In the genomic region with DNA sequence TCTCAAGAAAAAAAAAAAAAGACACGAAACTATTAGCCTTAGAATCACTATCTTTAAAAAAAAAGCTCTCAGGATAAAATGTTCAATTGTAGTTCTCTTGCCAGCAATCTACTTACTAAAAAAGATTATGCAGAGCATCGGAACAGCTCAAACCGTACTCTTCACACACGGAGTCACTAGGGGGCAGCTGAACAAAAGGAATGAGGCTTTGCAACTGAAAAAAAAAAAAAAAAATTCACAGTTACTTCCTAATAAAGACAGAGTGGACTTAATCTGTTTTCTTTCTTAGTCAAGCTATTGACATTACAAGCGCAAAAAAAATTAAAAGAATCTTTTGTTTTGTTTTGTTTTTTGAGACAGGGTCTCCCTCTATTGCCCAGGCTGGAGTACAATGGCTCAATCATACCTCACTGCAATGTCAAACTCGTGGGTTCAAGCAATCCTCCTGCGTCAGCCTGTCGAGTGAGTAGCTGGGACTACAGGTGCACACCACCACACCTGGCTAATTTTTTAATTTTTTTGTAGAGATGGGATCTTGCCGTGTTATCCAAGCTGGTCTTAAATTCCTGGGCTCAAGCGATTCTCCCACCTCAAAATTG, we compare ENCODE assay signal across 8 cellular contexts.
A peak's percentile ranks its signal among the peaks of the same experiment; 100 is the strongest.
DNase-seq lines count a peak whose midpoint lies in the region; ATAC-seq and TF ChIP-seq lines count a peak whose summit lies in the region.

No MANE protein-coding gene starts in this region.

- no peaks in the 10 kb centered on the region for H3K79me2 ChIP-seq in OCI-LY1 (ENCODE audit: insufficient read depth, low read length)

- H3K9me2 ChIP-seq in OCI-LY1 (ENCODE audit: low read depth, low read length), result no peaks in the 10 kb centered on the region

- ATAC-seq in HG03520 (IDR thresholded peaks at IDR 0.05; ENCODE audit: unreplicated experiment) (no peak), HG02938 (IDR thresholded peaks at IDR 0.05; ENCODE audit: unreplicated experiment) (no peak)

- intact Hi-C loops in head of caudate nucleus (cut with DNase I), result no loop called here

- H3K27me3 ChIP-seq in OCI-LY1 (ENCODE audit: insufficient read depth, low read length), result no peaks in the 10 kb centered on the region

- no peaks in the 10 kb centered on the region for H3K9me3 ChIP-seq in OCI-LY1 (ENCODE audit: low read length)

- no peak overlapping the region for H3K4me3 ChIP-seq in OCI-LY1 (ENCODE audit: low read depth, low read length, poor library complexity, severe bottlenecking)

- no peaks in the 10 kb centered on the region for H4K20me1 ChIP-seq in OCI-LY1 (ENCODE audit: insufficient read depth, low read length)

- H3K4me2 ChIP-seq in OCI-LY1 (ENCODE audit: low read length), result no peak overlapping the region

- TF ChIP-seq CTCF in OCI-LY1 (IDR thresholded peaks at IDR 0.05; ENCODE audit: low read length), result peak; percentile 68

- no peak overlapping the region for H2AFZ ChIP-seq in OCI-LY1 (ENCODE audit: low read length)

- H3K27ac Mint-ChIP-seq in activated naive CD4-positive, alpha-beta T cell treated with anti-CD3 and anti-CD28 coated beads, Interleukin-2, amount 10 ng/mL, durations not matched to agents 7 days and 5 days, result no peak overlapping the region

- CTCF ChIA-PET in activated naive CD4-positive, alpha-beta T cell treated with anti-CD3 and anti-CD28 coated beads, Interleukin-2, amount 10 ng/mL, durations not matched to agents 7 days and 5 days (lab: Charles Lee), result interaction anchor here (0.6 to 4.3 kb wide), 11 partner anchors 9 to 861 kb away, joined by 3 to 28 read pairs (median 5); no protein-coding TSS in a partner anchor

- H3K9ac ChIP-seq in OCI-LY1 (ENCODE audit: low read length), result no peak overlapping the region

- H3F3A ChIP-seq in OCI-LY1 (ENCODE audit: insufficient read depth, low read length), result no peaks in the 10 kb centered on the region

- peaks cover 29% of the 10 kb centered on the region for H3K36me3 Mint-ChIP-seq in activated naive CD4-positive, alpha-beta T cell treated with anti-CD3 and anti-CD28 coated beads, Interleukin-2, amount 10 ng/mL, durations not matched to agents 7 days and 5 days

- no peak overlapping the region for H3K4me3 Mint-ChIP-seq in activated naive CD4-positive, alpha-beta T cell treated with anti-CD3 and anti-CD28 coated beads, Interleukin-2, amount 10 ng/mL, durations not matched to agents 7 days and 5 days

- no peaks in the 10 kb centered on the region for H3K4me1 Mint-ChIP-seq in activated naive CD4-positive, alpha-beta T cell treated with anti-CD3 and anti-CD28 coated beads, Interleukin-2, amount 10 ng/mL, durations not matched to agents 7 days and 5 days

- H3K9me3 Mint-ChIP-seq in activated naive CD4-positive, alpha-beta T cell treated with anti-CD3 and anti-CD28 coated beads, Interleukin-2, amount 10 ng/mL, durations not matched to agents 7 days and 5 days, result no peaks in the 10 kb centered on the region

- DNase-seq in DMS53 (lab: John Stamatoyannopoulos, UW) (peak; percentile 92), HuH-7 (ENCODE audit: low spot score) (peak; percentile 51), head of caudate nucleus (peak in 31 of 42 donors; percentile 18 to 75 (median 47)), putamen (ENCODE audit: low spot score) (peak; percentile 55)
- DNase-seq in activated naive CD4-positive, alpha-beta T cell treated with anti-CD3 and anti-CD28 coated beads, Interleukin-2, amount 10 ng/mL, durations not matched to agents 7 days and 5 days, result peak; percentile 64

- no peak overlapping the region for H3K27ac ChIP-seq in OCI-LY1 (ENCODE audit: low read depth, low read length, poor library complexity, severe bottlenecking)

- H3K27me3 Mint-ChIP-seq in activated naive CD4-positive, alpha-beta T cell treated with anti-CD3 and anti-CD28 coated beads, Interleukin-2, amount 10 ng/mL, durations not matched to agents 7 days and 5 days, result no peaks in the 10 kb centered on the region

- H3K4me1 ChIP-seq in OCI-LY1 (ENCODE audit: insufficient read depth, low read length, severe bottlenecking), result no peaks in the 10 kb centered on the region

- peaks cover 76% of the 10 kb centered on the region for H3K36me3 ChIP-seq in OCI-LY1 (ENCODE audit: insufficient read depth, low read length)
